Comparison of ENCODE assay signal across 29 cellular contexts in genomic region chr13:88042489-88042888, GRCh38.
DNase-seq lines count a peak whose midpoint lies in the region; ATAC-seq and TF ChIP-seq lines count a peak whose summit lies in the region.
"Had no signal": no experiment of that assay in that cellular context is flagged by ENCODE, and none has a peak within 500 bp of the region (broad histone marks: within the 10 kb centered on the region; RNA-seq: fewer than 3 reads in every experiment).

No MANE protein-coding gene starts in this region.

- H3K27me3 ChIP-seq in PC-3 (ENCODE audit: low read length), result no peaks in the 10 kb centered on the region
- H3K27me3 ChIP-seq: body of pancreas, gastroesophageal sphincter, hepatocyte had no signal

- H3K9me3 ChIP-seq in PC-3 (ENCODE audit: low read length), result no peaks in the 10 kb centered on the region
- H3K9me3 ChIP-seq: body of pancreas, gastroesophageal sphincter, psoas muscle had no signal

- BruUV-seq in PC-3 (replicated peaks; lab: Mats Ljungman, UMichigan), result no TSS peak

- H3K9ac ChIP-seq in PC-3 (ENCODE audit: low read length), result no peak overlapping the region
- H3K9ac ChIP-seq: GM23248 had no signal

- no peak for ATAC-seq in PC-3
- no peak for ATAC-seq in HG02938 (IDR thresholded peaks at IDR 0.05; ENCODE audit: unreplicated experiment)
- no peak for ATAC-seq in HG02973 (IDR thresholded peaks at IDR 0.05; ENCODE audit: unreplicated experiment)
- ATAC-seq: activated CD8-positive, alpha-beta memory T cell treated with anti-CD3 and anti-CD28 coated beads, Interleukin-2, amount 10 ng/mL, durations not matched to agents 7 days and 5 days; body of pancreas; gastroesophageal sphincter; HepG2; left colon; natural killer cell treated with Interleukin-12 subunit alpha and Interleukin-12 subunit beta and Interleukin-15 and Interleukin-18, amount 100 ng/mL, for 72 hours; psoas muscle; stimulated activated naive CD8-positive, alpha-beta T cell treated with anti-CD3 and anti-CD28 coated beads, Interleukin-15, Interleukin-2, amounts not matched to agents 100 U/mL and 50 U/mL, for 24 hours had no signal

- no peak overlapping the region for H2AFZ ChIP-seq in PC-3 (ENCODE audit: low read length)
- H2AFZ ChIP-seq: GM23248, hepatocyte had no signal

- H3K4me1 ChIP-seq in PC-3 (ENCODE audit: insufficient read depth, low read length), result no peaks in the 10 kb centered on the region
- H3K4me1 ChIP-seq: body of pancreas, gastroesophageal sphincter, psoas muscle had no signal

- no peak overlapping the region for H3K4me2 ChIP-seq in PC-3 (ENCODE audit: low read length)
- H3K4me2 ChIP-seq: hepatocyte had no signal

- DNase-seq in ELR (ENCODE audit: low read depth) (peak; percentile 70), PC-3 (peak; percentile 6), epithelial cell of proximal tubule (ENCODE audit: low read depth) (peak; percentile 36), renal cortical epithelial cell (ENCODE audit: low read depth) (peak; percentile 84), NCI-H2081 treated with DMSO at 0.1 percent for 48 hours (lab: John Stamatoyannopoulos, UW) (no peak)
- DNase-seq: ACHN; activated CD4-positive, CD25-positive, alpha-beta regulatory T cell; activated CD8-positive, alpha-beta memory T cell treated with anti-CD3 and anti-CD28 coated beads, Interleukin-2, amount 10 ng/mL, durations not matched to agents 7 days and 5 days; activated T-cell treated with anti-CD3 and anti-CD28 coated beads, Interleukin-2, amount 50 U/mL, for 48 hours; body of pancreas; CD8-positive, alpha-beta memory T cell; cerebellar nuclear complex; GM23248; left colon; mammary epithelial cell; NCI-H1048; NCI-H1694; NCI-H446 treated with DMSO at 0.1 percent for 48 hours; NCI-H82; psoas muscle; stimulated activated naive CD8-positive, alpha-beta T cell treated with anti-CD3 and anti-CD28 coated beads, Interleukin-15, Interleukin-2, amounts not matched to agents 100 U/mL and 50 U/mL, for 24 hours; T-helper 1 cell had no signal

- H3K27ac ChIP-seq in PC-3 (ENCODE audit: low read length), result no peak overlapping the region
- H3K27ac ChIP-seq: body of pancreas, gastroesophageal sphincter, GM23248, hepatocyte, psoas muscle, RWPE1 had no signal

- TF ChIP-seq CTCF in PC-3 (conservative IDR thresholded peaks at IDR 0.05; ENCODE audit: low read depth, low read length), result no peak
- no peak for TF ChIP-seq CTCF in epithelial cell of proximal tubule (conservative IDR thresholded peaks at IDR 0.05; ENCODE audit: low read depth, low read length)

- H3K4me3 ChIP-seq in PC-3 (ENCODE audit: low read length) (no peak overlapping the region), epithelial cell of proximal tubule (ENCODE audit: low read depth, low read length) (no peak overlapping the region)
- H3K4me3 ChIP-seq: body of pancreas, gastroesophageal sphincter, GM23248, hepatocyte, psoas muscle had no signal

- intact Hi-C loops in PC-3 (cut with micrococcal nuclease), result no loop called here

- POLR2A ChIA-PET in PC-3 (lab: Charles Lee; ENCODE audit: unreplicated experiment), result no interaction called here

- no peaks in the 10 kb centered on the region for H3K79me2 ChIP-seq in PC-3 (ENCODE audit: low read length)
- H3K79me2 ChIP-seq: hepatocyte had no signal

- H4K20me1 ChIP-seq in PC-3 (ENCODE audit: low read length), result no peaks in the 10 kb centered on the region

- H3K36me3 ChIP-seq in PC-3 (ENCODE audit: low read depth, low read length), result no peaks in the 10 kb centered on the region
- H3K36me3 ChIP-seq: gastroesophageal sphincter had no signal

- no peaks in the 10 kb centered on the region for H3K9me2 ChIP-seq in PC-3 (replicated peaks; ENCODE audit: low read length)

- CTCF ChIA-PET in PC-3 (lab: Charles Lee), result no interaction called here

- H3F3A ChIP-seq in PC-3 (ENCODE audit: low read length, unreplicated experiment), result no peaks in the 10 kb centered on the region
